8 cellular contexts compared by ENCODE assay signal in genomic region chr12:131454418-131455217, GRCh38.
DNase-seq lines count a peak whose midpoint lies in the region; ATAC-seq and TF ChIP-seq lines count a peak whose summit lies in the region.

No MANE protein-coding gene starts in this region.

- H3K9ac ChIP-seq in neural cell (ENCODE audit: low read length) = no peak overlapping the region

- no TSS peak for BruUV-seq in Panc1 (replicated peaks; lab: Mats Ljungman, UMichigan)

- no peaks in the 10 kb centered on the region for H3K79me2 ChIP-seq in neural cell (replicated peaks; ENCODE audit: insufficient read depth, low read length)

- H3K9me2 ChIP-seq in neural cell (ENCODE audit: insufficient read depth, low read length) = no peaks in the 10 kb centered on the region

- H2AFZ ChIP-seq in neural cell (ENCODE audit: low read depth, low read length) = no peak overlapping the region

- H3K4me3 ChIP-seq in Panc1 (ENCODE audit: low read depth in 2 of 2, low read length in 2 of 2) (no peak overlapping the region), neural cell (ENCODE audit: low read length) (no peak overlapping the region)

- H3K4me2 ChIP-seq in neural cell (ENCODE audit: low read length) = no peak overlapping the region

- TF ChIP-seq CTCF in Panc1 (IDR thresholded peaks at IDR 0.05) (peak; percentile 90), neural cell (IDR thresholded peaks at IDR 0.05; ENCODE audit: poor library complexity, severe bottlenecking) (peak; percentile 68)

- POLR2A ChIA-PET in Panc1 (lab: Charles Lee) = no interaction called here

- TF ChIP-seq RAD21 in neural cell (conservative IDR thresholded peaks at IDR 0.05) = peak; percentile 71

- H3K27me3 ChIP-seq in Panc1 (ENCODE audit: control insufficient read depth, insufficient read depth, low read length) (peaks cover 9% of the 10 kb centered on the region), neural cell (ENCODE audit: insufficient read depth, low read depth, low read length) (no peaks in the 10 kb centered on the region)

- no peaks in the 10 kb centered on the region for H4K20me1 ChIP-seq in neural cell (ENCODE audit: insufficient read depth)

- H3F3A ChIP-seq in neural cell (ENCODE audit: insufficient read depth, low read length, poor library complexity, severe bottlenecking) = no peaks in the 10 kb centered on the region

- peak; percentile 13 for DNase-seq in G401 (ENCODE audit: low spot score)
- peak; percentile 13 for DNase-seq in Panc1 (ENCODE audit: low read depth, low spot score)
- peak; percentile 33 to 48 for DNase-seq in dermis microvascular lymphatic vessel endothelial cell (ENCODE audit: low read depth in 2 of 2)
- DNase-seq in activated gamma-delta T cell (lab: John Stamatoyannopoulos, UW) = no peak
- DNase-seq in OCI-M2 (lab: John Stamatoyannopoulos, UW; ENCODE audit: unreplicated experiment) = no peak

- intact Hi-C loops in Panc1 (cut with micrococcal nuclease; ENCODE audit: unreplicated experiment) = loop anchor here (5.0 kb wide), 2 partner anchors 352 to 537 kb away; no protein-coding TSS in a partner anchor

- H3K36me3 ChIP-seq in Panc1 (ENCODE audit: control insufficient read depth, insufficient read depth, low read length) (no peaks in the 10 kb centered on the region), neural cell (ENCODE audit: insufficient read depth, low read length) (no peaks in the 10 kb centered on the region)

- H3K27ac ChIP-seq in Panc1 (ENCODE audit: low read length) (no peak overlapping the region), neural cell (ENCODE audit: low read length) (no peak overlapping the region)

- H3K9me3 ChIP-seq in Panc1 (ENCODE audit: control insufficient read depth, insufficient read depth, low read depth, low read length) (no peaks in the 10 kb centered on the region), neural cell (ENCODE audit: low read length) (no peaks in the 10 kb centered on the region)

- no peaks in the 10 kb centered on the region for H3K4me1 ChIP-seq in Panc1 (ENCODE audit: control insufficient read depth, insufficient read depth, low read length)

- CTCF ChIA-PET in Panc1 (lab: Charles Lee) = interaction anchor here (0.6 to 1.2 kb wide), 8 partner anchors 19 to 628 kb away, joined by 3 to 9 read pairs (median 4); no protein-coding TSS in a partner anchor

- ATAC-seq in GM19438 (IDR thresholded peaks at IDR 0.05; ENCODE audit: low read depth, unreplicated experiment) (peak; percentile 64), HG03432 (IDR thresholded peaks at IDR 0.05; ENCODE audit: unreplicated experiment) (peak; percentile 93), Panc1 (peak; percentile 98)

- TF ChIP-seq EP300 in neural cell (conservative IDR thresholded peaks at IDR 0.05; ENCODE audit: poor library complexity, severe bottlenecking) = no peak

- in situ Hi-C loops in G401 (cut with HindIII; ENCODE audit: low sequenced_read_pairs) = no loop called here
- in situ Hi-C loops in Panc1 (cut with HindIII; ENCODE audit: low pct_unique_long_range_greater_than_20kb, low sequenced_read_pairs) = no loop called here

TF ChIP-seq in neural cell, 6 proteins besides CTCF, POLR2A, EP300 and RAD21:
- TF ChIP-seq POLR2AphosphoS5 (IDR thresholded peaks at IDR 0.05) (no peak), TAF1 (IDR thresholded peaks at IDR 0.05; ENCODE audit: low read depth) (no peak), SMC3 (conservative IDR thresholded peaks at IDR 0.05; ENCODE audit: poor library complexity) (peak; percentile 74), REST (IDR thresholded peaks at IDR 0.05; ENCODE audit: borderline replicate concordance) (no peak)

Comparison
In these comparisons a context has a peak if more than half of its experiments do, and no peak if none do; other contexts are left out.
1. DNase-seq: peak in G401 (single experiment), Panc1 (single experiment) and dermis microvascular lymphatic vessel endothelial cell (2 of 2); none in activated gamma-delta T cell (single experiment) and OCI-M2 (single experiment).
2. Peak in every context shown above with its lines, with median percentiles within 50 percentile points of each other: ATAC-seq.